Comparison of ENCODE assay signal across 21 cellular contexts in the genomic region with DNA sequence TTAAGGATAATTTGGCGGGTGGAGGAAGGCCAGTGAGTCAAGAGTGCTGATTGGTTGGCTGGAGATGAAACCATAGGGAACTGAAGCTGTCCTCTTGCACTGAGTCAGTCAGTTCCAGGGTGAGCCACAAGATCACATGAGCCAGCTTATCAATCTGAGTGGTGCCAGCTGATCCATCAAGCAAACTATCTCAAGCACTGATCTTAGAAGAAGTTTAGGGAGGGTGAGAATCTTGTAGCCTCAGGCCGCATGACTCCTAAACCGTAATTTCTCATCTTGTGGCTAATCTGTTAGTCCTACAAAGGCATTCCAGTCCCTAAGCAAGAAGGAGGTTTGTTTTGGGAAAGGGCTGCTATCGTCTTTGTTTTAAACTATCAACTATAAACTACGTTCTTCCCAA.
"Had no signal": no experiment of that assay in that cellular context is flagged by ENCODE, and none has a peak within 500 bp of the region (broad histone marks: within the 10 kb centered on the region; RNA-seq: fewer than 3 reads in every experiment).

No MANE protein-coding gene starts in this region.

- H3K4me1 ChIP-seq: psoas muscle, right atrium auricular region, spleen, upper lobe of right lung had no signal

- H3K36me3 ChIP-seq: cardiac muscle cell, pancreas, right atrium auricular region, spleen, thoracic aorta, upper lobe of right lung had no signal

- H3K4me3 ChIP-seq: cardiac muscle cell, lung, pancreas, psoas muscle, right atrium auricular region, spleen, thoracic aorta, upper lobe of right lung had no signal

- DNase-seq: activated CD4-positive, alpha-beta T cell treated with anti-CD3 and anti-CD28 coated beads, Interleukin-2, amount 10 ng/mL, durations not matched to agents 7 days and 5 days; activated CD4-positive, CD25-positive, alpha-beta regulatory T cell treated with anti-CD3 and anti-CD28 coated beads, Interleukin-2, amount 50 U/mL, for 72 hours; activated CD8-positive, alpha-beta memory T cell treated with anti-CD3 and anti-CD28 coated beads, Interleukin-2, amount 10 ng/mL, durations not matched to agents 7 days and 5 days; activated CD8-positive, alpha-beta T cell treated with anti-CD3 and anti-CD28 coated beads for 36 hours; activated effector memory CD4-positive, alpha-beta T cell treated with anti-CD3 and anti-CD28 coated beads, Interleukin-2, amount 50 U/mL, for 16 hours; activated naive CD4-positive, alpha-beta T cell treated with anti-CD3 and anti-CD28 coated beads, Interleukin-2, amount 10 ng/mL, durations not matched to agents 7 days and 5 days; activated T-cell treated with anti-CD3 and anti-CD28 coated beads for 4 hours; cortex of kidney; endodermal cell; pancreas; psoas muscle; spleen; stimulated activated CD4-positive, alpha-beta T cell treated with anti-CD3 and anti-CD28 coated beads, Interleukin-4, amount 100 ng/mL, for 24 hours; stimulated activated naive CD4-positive, alpha-beta T cell treated with Interleukin-2 at 50 U/mL for 16 hours; upper lobe of right lung had no signal

- ATAC-seq: activated CD8-positive, alpha-beta memory T cell treated with anti-CD3 and anti-CD28 coated beads, Interleukin-2, amount 10 ng/mL, durations not matched to agents 7 days and 5 days; activated CD8-positive, alpha-beta T cell treated with anti-CD3 and anti-CD28 coated beads for 36 hours; left lobe of liver; pancreas; psoas muscle; upper lobe of right lung had no signal

- H3K27ac ChIP-seq: cardiac muscle cell, pancreas, psoas muscle, right atrium auricular region, spleen, thoracic aorta, upper lobe of right lung, VCaP had no signal

- H3K27me3 ChIP-seq: cardiac muscle cell, pancreas, right atrium auricular region, spleen, upper lobe of right lung had no signal

- H3K9me3 ChIP-seq: pancreas, psoas muscle, right atrium auricular region, spleen, thoracic aorta, upper lobe of right lung had no signal
